In genomic region chr9:126886194-126886830, GRCh38 we compare ENCODE assay signal across 17 cellular contexts. TPM values are rescaled to one million over a fixed set of nuclear protein-coding genes. Genes with fewer than 3 reads are reported as not detected.
DNase-seq lines count a peak whose midpoint lies in the region; ATAC-seq and TF ChIP-seq lines count a peak whose summit lies in the region.
"Had no signal": no experiment of that assay in that cellular context is flagged by ENCODE, and none has a peak within 500 bp of the region (broad histone marks: within the 10 kb centered on the region; RNA-seq: fewer than 3 reads in every experiment).

No MANE protein-coding gene starts in this region.

- no peaks in the 10 kb centered on the region for H3K36me3 Mint-ChIP-seq in endothelial cell (ENCODE audit: low read depth, unreplicated experiment)

- peak overlapping the region; percentile 43 for H3K27ac ChIP-seq in cardiac muscle cell
- no peak overlapping the region for H3K27ac ChIP-seq in mesendoderm (ENCODE audit: low read depth, low read length)
- peak overlapping the region; percentile 21 to 74 (median 21) for H3K27ac ChIP-seq in thyroid gland
- H3K27ac ChIP-seq: BLaER1 treated with 17β-estradiol and CSF1 and Interleukin-3, amounts not matched to agents 10 nM and 100 nM had no signal

- H3K36me3 ChIP-seq in cardiac muscle cell: peaks cover 11% of the 10 kb centered on the region
- no peaks in the 10 kb centered on the region for H3K36me3 ChIP-seq in mesendoderm (ENCODE audit: control insufficient read depth, insufficient read depth, low read length)
- no peaks in the 10 kb centered on the region for H3K36me3 ChIP-seq in thyroid gland

- peak overlapping the region; percentile 18 for H3K27ac Mint-ChIP-seq in endothelial cell (ENCODE audit: unreplicated experiment)

- no peak overlapping the region for H3K4me3 Mint-ChIP-seq in endothelial cell (ENCODE audit: unreplicated experiment)

- no peak overlapping the region for H3K4me2 ChIP-seq in mesendoderm (ENCODE audit: low read length)
- H3K4me2 ChIP-seq: BLaER1 treated with 17β-estradiol and CSF1 and Interleukin-3, amounts not matched to agents 10 nM and 100 nM had no signal

- no peak overlapping the region for H3K23ac ChIP-seq in mesendoderm (ENCODE audit: low read length)

- H4K8ac ChIP-seq in mesendoderm (ENCODE audit: low read depth, low read length): no peak overlapping the region

- TF ChIP-seq POLR2A in thyroid gland (IDR thresholded peaks at IDR 0.05): no peak

- H3K9ac ChIP-seq in mesendoderm (ENCODE audit: low read length): no peak overlapping the region
- H3K9ac ChIP-seq: BLaER1 treated with 17β-estradiol and CSF1 and Interleukin-3, amounts not matched to agents 10 nM and 100 nM had no signal

- no peaks in the 10 kb centered on the region for H3K9me3 Mint-ChIP-seq in endothelial cell (ENCODE audit: unreplicated experiment)

- H2BK15ac ChIP-seq in mesendoderm (replicated peaks; ENCODE audit: low read depth): no peak overlapping the region

- no peak overlapping the region for H2AK5ac ChIP-seq in mesendoderm (ENCODE audit: low read length)

- H2BK5ac ChIP-seq in mesendoderm (ENCODE audit: low read length): no peak overlapping the region

- H3K4me3 ChIP-seq in cardiac muscle cell (no peak overlapping the region), mesendoderm (ENCODE audit: low read length) (no peak overlapping the region), thyroid gland (replicated peaks in 1 of 3) (no peak overlapping the region)
- H3K4me3 ChIP-seq: BLaER1 treated with 17β-estradiol and CSF1 and Interleukin-3, amounts not matched to agents 10 nM and 100 nM had no signal

- H3K79me1 ChIP-seq in mesendoderm (ENCODE audit: low read length): peaks cover 2% of the 10 kb centered on the region

- no peak overlapping the region for H2BK120ac ChIP-seq in mesendoderm (ENCODE audit: low read depth, low read length)

- H3K79me2 ChIP-seq in mesendoderm (ENCODE audit: control insufficient read depth, insufficient read depth, low read length): no peaks in the 10 kb centered on the region

- H3K4ac ChIP-seq in mesendoderm (ENCODE audit: low read depth, low read length): no peak overlapping the region

- no CpG with 5 or more reads among the region's 15 CpGs for WGBS in mesendoderm (ENCODE audit: extremely low coverage, insufficient coverage, low lambda C conversion rate)
- 50 to 57% methylated on average over 15 of the region's 15 CpGs for WGBS in thyroid gland, 2 donors

- no peaks in the 10 kb centered on the region for H3K27me3 Mint-ChIP-seq in endothelial cell (ENCODE audit: unreplicated experiment)

- intact Hi-C loops in cardiac septum (cut with DNase I) (no loop called here), thyroid gland (cut with DNase I) (no loop called here)

- H3K9me3 ChIP-seq in cardiac muscle cell (ENCODE audit: low read depth): no peaks in the 10 kb centered on the region
- no peaks in the 10 kb centered on the region for H3K9me3 ChIP-seq in thyroid gland
- H3K9me3 ChIP-seq: BLaER1 treated with 17β-estradiol and CSF1 and Interleukin-3, amounts not matched to agents 10 nM and 100 nM had no signal

- H3K4me1 ChIP-seq in cardiac muscle cell (ENCODE audit: low read depth) (peaks cover 20% of the 10 kb centered on the region), mesendoderm (ENCODE audit: control insufficient read depth, low read depth, low read length) (no peaks in the 10 kb centered on the region), thyroid gland (peaks cover 14 to 22% of the 10 kb centered on the region in 2 donors)
- H3K4me1 ChIP-seq: BLaER1 treated with 17β-estradiol and CSF1 and Interleukin-3, amounts not matched to agents 10 nM and 100 nM had no signal

- peaks cover 23% of the 10 kb centered on the region for H3K4me1 Mint-ChIP-seq in endothelial cell (ENCODE audit: unreplicated experiment)

- no peak overlapping the region for H4K5ac ChIP-seq in mesendoderm (ENCODE audit: low read length)

- DNase-seq in cardiac muscle cell (ENCODE audit: low read depth in 1 of 2, low spot score in 1 of 2) (no peak), cardiac septum (ENCODE audit: low spot score) (no peak), endothelial cell (ENCODE audit: low spot score) (no peak), mesendoderm (peak; percentile 24), thyroid gland (peak; percentile 26 to 30), T1000 (lab: John Stamatoyannopoulos, UW) (no peak)
- no peak for DNase-seq in activated naive CD4-positive, alpha-beta T cell (lab: John Stamatoyannopoulos, UW)
- DNase-seq: DMS 273 treated with DMSO at 0.1 percent for 48 hours, HCEC 1CT, KBM-7, NCI-H1436 treated with DMSO at 0.1 percent for 48 hours, NCI-H2081, NCI-H345, NCI-H69, PC-3 had no signal

- H3K18ac ChIP-seq in mesendoderm (ENCODE audit: low read length): no peak overlapping the region

- no peak overlapping the region for H3K56ac ChIP-seq in mesendoderm (ENCODE audit: low read length)

- no peaks in the 10 kb centered on the region for H3K27me3 ChIP-seq in cardiac muscle cell
- no peaks in the 10 kb centered on the region for H3K27me3 ChIP-seq in mesendoderm (ENCODE audit: insufficient read depth, low read length, poor library complexity)
- H3K27me3 ChIP-seq in thyroid gland: no peaks in the 10 kb centered on the region
- H3K27me3 ChIP-seq: BLaER1 treated with 17β-estradiol and CSF1 and Interleukin-3, amounts not matched to agents 10 nM and 100 nM had no signal

- TF ChIP-seq CTCF in cardiac muscle cell (IDR thresholded peaks at IDR 0.05; ENCODE audit: low read depth, low read length) (no peak), endothelial cell (IDR thresholded peaks at IDR 0.05; ENCODE audit: unreplicated experiment) (no peak), thyroid gland (IDR thresholded peaks at IDR 0.05) (no peak)

- no peak for ATAC-seq in HG02798 (IDR thresholded peaks at IDR 0.05; ENCODE audit: poor library complexity, unreplicated experiment)
- ATAC-seq: PC-3 had no signal

RNA-seq across cellular contexts. Expression of gene ZBTB34, which starts 25.9 kb away (rescaled TPM):
- total RNA-seq in cardiac muscle cell (10.9 and 13.0 TPM in 2 replicates), cardiac septum (5.7 TPM), endothelial cell (ENCODE audit: unreplicated experiment) (22.9 TPM), thyroid gland (10 to 100 TPM in 2 of 4 donors, 1 to 10 TPM in 2; 8.6 to 17.1 (median 12.0) TPM)
- 4.9 and 8.8 TPM in 2 replicates for polyA plus RNA-seq in cardiac muscle cell
- 5.4 TPM for polyA plus RNA-seq in mesendoderm (2013, experiment 1 of 2)
- 5.2 TPM for polyA plus RNA-seq in mesendoderm (2013, experiment 2 of 2)

RNA-seq across cellular contexts. Expression of gene RALGPS1, which starts 28.3 kb away (rescaled TPM):
- 16.1 and 18.1 TPM in 2 replicates for total RNA-seq in cardiac muscle cell
- polyA plus RNA-seq in cardiac muscle cell: 14.1 and 15.7 TPM in 2 replicates
- total RNA-seq in cardiac septum: 21.8 TPM
- 6.4 TPM for total RNA-seq in endothelial cell (ENCODE audit: unreplicated experiment)
- polyA plus RNA-seq in mesendoderm (2013, experiment 1 of 2): 5.2 TPM
- polyA plus RNA-seq in mesendoderm (2013, experiment 2 of 2): 5.0 TPM
- total RNA-seq in thyroid gland: 10 to 100 TPM; 27.3 to 42.1 (median 39.1) TPM

Comparison
In these comparisons a context has a peak if more than half of its experiments do, and no peak if none do; other contexts are left out.
1. DNase-seq: peak in mesendoderm (single experiment) and thyroid gland (2 of 2); none in cardiac muscle cell (0 of 2), cardiac septum (single experiment), endothelial cell (single experiment), activated naive CD4-positive, alpha-beta T cell (0 of 4) and T1000 (single experiment).